Comparison of ENCODE assay signal across 22 cellular contexts in the genomic region with DNA sequence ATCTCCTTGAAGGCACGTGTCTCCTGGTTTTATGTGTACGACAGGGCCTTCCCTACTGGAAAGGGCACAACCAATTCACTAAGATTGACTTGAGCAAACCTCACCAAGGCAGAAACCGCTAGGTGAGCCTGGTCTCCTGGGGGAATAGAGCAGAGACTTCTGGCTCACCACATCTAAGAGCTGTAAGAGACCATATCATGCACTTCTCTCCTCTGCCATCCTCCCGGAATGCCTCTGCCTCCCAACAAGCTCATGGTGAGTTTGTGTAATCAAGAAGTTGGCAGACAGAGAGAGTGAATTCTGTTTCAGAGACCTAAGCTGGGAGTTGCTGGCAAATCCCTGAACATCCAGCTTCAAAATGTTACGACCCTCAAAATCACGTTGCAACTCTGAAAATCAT.
A peak's percentile ranks its signal among the peaks of the same experiment; 100 is the strongest.
DNase-seq lines count a peak whose midpoint lies in the region; ATAC-seq, FAIRE-seq and TF ChIP-seq lines count a peak whose summit lies in the region.
"Had no signal": no experiment of that assay in that cellular context is flagged by ENCODE, and none has a peak within 500 bp of the region (broad histone marks: within the 10 kb centered on the region; RNA-seq: fewer than 3 reads in every experiment).

No MANE protein-coding gene starts in this region.

- TF ChIP-seq EP300 in H1 (IDR thresholded peaks at IDR 0.05; ENCODE audit: borderline replicate concordance in 1 of 2, low read depth in 2 of 2, low read length in 2 of 2), result no peak

- H3K4me3 ChIP-seq in H1 (ENCODE audit: extremely low read depth in 1 of 4, insufficient read depth in 2 of 4, low read depth in 3 of 4, low read length in 4 of 4), result no peak overlapping the region
- H3K4me3 ChIP-seq in neural progenitor cell, result no peak overlapping the region

- H2BK12ac ChIP-seq in H1 (ENCODE audit: low read depth, low read length), result 0 out of 2 replicates have a peak overlapping the region, but pooled peaks have one; percentile 9

- H2AFZ ChIP-seq in H1 (ENCODE audit: low read length) (no peak overlapping the region), neural progenitor cell (replicated peaks) (no peak overlapping the region)

- no peaks in the 10 kb centered on the region for H3K79me1 ChIP-seq in H1 (ENCODE audit: low read depth, low read length)

- POLR2A ChIA-PET in H1 (lab: Charles Lee; ENCODE audit: partially characterized antibody), result no interaction called here

- no peak overlapping the region for H2BK5ac ChIP-seq in H1 (ENCODE audit: low read depth, low read length)

- H2BK20ac ChIP-seq in H1 (ENCODE audit: low read length), result no peak overlapping the region

- CTCF ChIA-PET in H1 (lab: Charles Lee; ENCODE audit: partially characterized antibody), result interaction anchor here (0.6 to 2.2 kb wide), 6 partner anchors 11 to 285 kb away, joined by 3 to 6 read pairs (median 3); no protein-coding TSS in a partner anchor

- H3K4me3 Mint-ChIP-seq in neural progenitor cell, result no peak overlapping the region
- H3K4me3 Mint-ChIP-seq: CD4-positive, CD25-positive, alpha-beta regulatory T cell had no signal

- H3F3A ChIP-seq in neural progenitor cell (ENCODE audit: low read depth), result no peaks in the 10 kb centered on the region

- H2AK5ac ChIP-seq in H1 (ENCODE audit: low read depth, low read length), result no peak overlapping the region

- H3K27ac Mint-ChIP-seq in neural progenitor cell, result peak overlapping the region; percentile 96
- H3K27ac Mint-ChIP-seq: CD4-positive, CD25-positive, alpha-beta regulatory T cell had no signal

- H3K27ac ChIP-seq in H1 (ENCODE audit: low read depth, low read length), result no peak overlapping the region
- H3K27ac ChIP-seq in neural progenitor cell, result no peak overlapping the region
- H3K27ac ChIP-seq: 22Rv1 had no signal

- DNase-seq in NCI-H1092 treated with DMSO at 0.1 percent for 48 hours (lab: John Stamatoyannopoulos, UW) (peak; percentile 12), NCI-H1092 (lab: John Stamatoyannopoulos, UW) (no peak), NCI-H69 (lab: John Stamatoyannopoulos, UW) (peak; percentile 27), H1 (ENCODE audit: low read depth in 1 of 2, low spot score in 2 of 2) (no peak), neural progenitor cell (ENCODE audit: low spot score) (no peak), GM19239 (ENCODE audit: insufficient read length, low spot score) (no peak)
- DNase-seq in stimulated activated CD4-positive, alpha-beta T cell treated with anti-CD3 and anti-CD28 coated beads, Interleukin-12 subunit alpha, Interleukin-12 subunit beta, amount 100 ng/mL, for 4 hours, result no peak
- DNase-seq: CD4-positive, CD25-positive, alpha-beta regulatory T cell; COR-L47; DMS 273 treated with DMSO at 0.1 percent for 48 hours; GDM1; GOT3; Karpas-422; NCI-H1436 treated with DMSO at 0.1 percent for 48 hours; NCI-H2029; NCI-H2171 treated with DMSO at 0.1 percent for 48 hours; NCI-H748 treated with DMSO at 0.1 percent for 48 hours; OCI-M1; Right ventricle myocardium superior; SK-N-SH had no signal

- H3K9me3 ChIP-seq in H1 (ENCODE audit: insufficient read depth in 2 of 2, low read depth in 1 of 2, low read length in 1 of 2) (no peaks in the 10 kb centered on the region), neural progenitor cell (ENCODE audit: low read depth) (no peaks in the 10 kb centered on the region)
- H3K9me3 ChIP-seq: SK-N-SH had no signal

- no peak for TF ChIP-seq POLR2A in H1 (IDR thresholded peaks at IDR 0.05; ENCODE audit: control extremely low read depth in 1 of 2, low read depth in 2 of 2, low read length in 2 of 2)

- no peak for TF ChIP-seq CTCF in H1 (IDR thresholded peaks at IDR 0.05; ENCODE audit: control extremely low read depth in 1 of 3, insufficient read depth in 1 of 3, low read depth in 1 of 3, low read length in 3 of 3)
- no peak for TF ChIP-seq CTCF in neural progenitor cell (IDR thresholded peaks at IDR 0.05)

- no peak overlapping the region for H2BK120ac ChIP-seq in H1 (replicated peaks; ENCODE audit: low read depth, low read length)

- no peak for ATAC-seq in GM21528 (IDR thresholded peaks at IDR 0.05; ENCODE audit: low FRiP score, unreplicated experiment)

- no peaks in the 10 kb centered on the region for H3K27me3 Mint-ChIP-seq in neural progenitor cell (ENCODE audit: insufficient read depth, low read depth)
- H3K27me3 Mint-ChIP-seq: CD4-positive, CD25-positive, alpha-beta regulatory T cell had no signal

- TF ChIP-seq RAD21 in H1 (IDR thresholded peaks at IDR 0.05 in 1 of 2, conservative IDR thresholded peaks at IDR 0.05 in 1 of 2; ENCODE audit: low read depth in 2 of 2, low read length in 2 of 2), result no peak

- no peaks in the 10 kb centered on the region for H3K23me2 ChIP-seq in H1 (ENCODE audit: low read depth, low read length)

- no peak overlapping the region for H3K18ac ChIP-seq in H1 (ENCODE audit: extremely low read depth, low read length)

- no peak for FAIRE-seq in H1 (lab: Jason Lieb, UNC)
- FAIRE-seq in GM19239 (lab: Jason Lieb, UNC), result no peak

- H3K4me1 ChIP-seq in H1 (replicated peaks in 1 of 4; ENCODE audit: control insufficient read depth in 3 of 4, insufficient read depth in 4 of 4, low read length in 3 of 4), result 0 out of 7 replicates have a peak, but pooled peaks cover 0 to 3% (median 0%) of the 10 kb centered on the region in 4 experiments
- H3K4me1 ChIP-seq in neural progenitor cell, result no peaks in the 10 kb centered on the region

- no peak overlapping the region for H3K23ac ChIP-seq in H1 (ENCODE audit: insufficient read length)

- H3K27me3 ChIP-seq in H1 (replicated peaks in 1 of 4; ENCODE audit: control insufficient read depth in 3 of 4, extremely low read depth in 1 of 4, insufficient read depth in 3 of 4, low read length in 3 of 4), result no peaks in the 10 kb centered on the region
- H3K27me3 ChIP-seq in neural progenitor cell, result no peaks in the 10 kb centered on the region

- H3K9me3 Mint-ChIP-seq in neural progenitor cell, result peaks cover 3% of the 10 kb centered on the region
- H3K9me3 Mint-ChIP-seq: CD4-positive, CD25-positive, alpha-beta regulatory T cell had no signal

- H4K8ac ChIP-seq in H1 (ENCODE audit: extremely low read depth, insufficient read depth, low read length), result no peak overlapping the region

- H4K91ac ChIP-seq in H1 (replicated peaks; ENCODE audit: insufficient read length, low read length), result no peak overlapping the region

- H4K5ac ChIP-seq in H1 (ENCODE audit: insufficient read length, low read depth, low read length), result no peak overlapping the region

- H4K20me1 ChIP-seq in H1 (replicated peaks in 1 of 2; ENCODE audit: control insufficient read depth in 1 of 2, insufficient read depth in 2 of 2, low read length in 2 of 2) (no peaks in the 10 kb centered on the region), neural progenitor cell (ENCODE audit: low read depth) (no peaks in the 10 kb centered on the region)

- peaks cover 14% of the 10 kb centered on the region for H3K4me1 Mint-ChIP-seq in neural progenitor cell

- no peak overlapping the region for H3K4ac ChIP-seq in H1 (replicated peaks; ENCODE audit: insufficient read length, low read depth, low read length)

- WGBS in H1 (ENCODE audit: extremely low coverage in 1 of 2, insufficient coverage in 1 of 2, insufficient read length in 1 of 2, insufficient replicate concordance in 2 of 2, low coverage in 1 of 2, low lambda C conversion rate in 2 of 2, missing lambda C conversion rate in 1 of 2), 2 experiments, result 77% methylated on average over 6 of the region's 6 CpGs; no CpG with 5 or more reads in 1 of the 2 experiments

- H3K4me2 ChIP-seq in H1 (ENCODE audit: insufficient read depth in 1 of 2, low read depth in 2 of 2, low read length in 2 of 2) (no peak overlapping the region), neural progenitor cell (no peak overlapping the region)
- H3K4me2 ChIP-seq: SK-N-SH had no signal

- no peak overlapping the region for H3K56ac ChIP-seq in H1 (replicated peaks; ENCODE audit: insufficient read length, low read depth, low read length)

- peaks cover 3% of the 10 kb centered on the region for H3K36me3 Mint-ChIP-seq in neural progenitor cell

- no peak overlapping the region for H3K14ac ChIP-seq in H1 (ENCODE audit: insufficient read length)

- no peak overlapping the region for H3K9ac ChIP-seq in H1 (replicated peaks in 1 of 4; ENCODE audit: extremely low read depth in 1 of 4, low read depth in 3 of 4, low read length in 3 of 4)
- H3K9ac ChIP-seq in neural progenitor cell, result no peak overlapping the region
- H3K9ac ChIP-seq: SK-N-SH had no signal

- no peak overlapping the region for H2BK15ac ChIP-seq in H1 (ENCODE audit: low read length)

- H3K79me2 ChIP-seq in H1 (ENCODE audit: control insufficient read depth in 1 of 2, insufficient read depth in 2 of 2, low read length in 2 of 2) (no peaks in the 10 kb centered on the region), neural progenitor cell (ENCODE audit: low read depth) (no peaks in the 10 kb centered on the region)

- H3K36me3 ChIP-seq in H1 (ENCODE audit: control insufficient read depth in 2 of 4, insufficient read depth in 4 of 4, low read length in 3 of 4), result no peaks in the 10 kb centered on the region
- no peaks in the 10 kb centered on the region for H3K36me3 ChIP-seq in neural progenitor cell

TF ChIP-seq in H1, 55 proteins besides CTCF, POLR2A, EP300 and RAD21:
- TF ChIP-seq TEAD4 (IDR thresholded peaks at IDR 0.05; ENCODE audit: low read depth, low read length) (no peak), JUND (IDR thresholded peaks at IDR 0.05; ENCODE audit: low read length) (no peak), RBBP5 (IDR thresholded peaks at IDR 0.05; ENCODE audit: borderline replicate concordance, low read depth, low read length) (no peak), CTBP2 (IDR thresholded peaks at IDR 0.05; ENCODE audit: borderline replicate concordance, insufficient read depth, insufficient read length, low read length) (no peak), JUN (IDR thresholded peaks at IDR 0.05; ENCODE audit: low read depth, low read length) (no peak), TAF1 (IDR thresholded peaks at IDR 0.05; ENCODE audit: low read depth, low read length) (no peak), SIX5 (IDR thresholded peaks at IDR 0.05; ENCODE audit: low read depth, low read length) (no peak), CBX8 (IDR thresholded peaks at IDR 0.05; ENCODE audit: borderline replicate concordance, low read depth, low read length) (no peak)

Comparison
In these comparisons a context has a peak if more than half of its experiments do, and no peak if none do; other contexts are left out.
1. DNase-seq: peak in NCI-H1092 treated with DMSO at 0.1 percent for 48 hours (single experiment) and NCI-H69 (single experiment); none in NCI-H1092 (single experiment), H1 (0 of 2), neural progenitor cell (single experiment), GM19239 (single experiment) and stimulated activated CD4-positive, alpha-beta T cell treated with anti-CD3 and anti-CD28 coated beads, Interleukin-12 subunit alpha, Interleukin-12 subunit beta, amount 100 ng/mL, for 4 hours (single experiment).